ENCODE assay signal across 1 cellular context in genomic region chr7:29574659-29575058, GRCh38.
TF ChIP-seq lines count a peak whose summit lies in the region.

No MANE protein-coding gene starts in this region.

TF ChIP-seq in GM23338, 12 proteins besides CTCF, POLR2A, EP300 and RAD21 (continued from another document):
- TF ChIP-seq, protein P1, sequence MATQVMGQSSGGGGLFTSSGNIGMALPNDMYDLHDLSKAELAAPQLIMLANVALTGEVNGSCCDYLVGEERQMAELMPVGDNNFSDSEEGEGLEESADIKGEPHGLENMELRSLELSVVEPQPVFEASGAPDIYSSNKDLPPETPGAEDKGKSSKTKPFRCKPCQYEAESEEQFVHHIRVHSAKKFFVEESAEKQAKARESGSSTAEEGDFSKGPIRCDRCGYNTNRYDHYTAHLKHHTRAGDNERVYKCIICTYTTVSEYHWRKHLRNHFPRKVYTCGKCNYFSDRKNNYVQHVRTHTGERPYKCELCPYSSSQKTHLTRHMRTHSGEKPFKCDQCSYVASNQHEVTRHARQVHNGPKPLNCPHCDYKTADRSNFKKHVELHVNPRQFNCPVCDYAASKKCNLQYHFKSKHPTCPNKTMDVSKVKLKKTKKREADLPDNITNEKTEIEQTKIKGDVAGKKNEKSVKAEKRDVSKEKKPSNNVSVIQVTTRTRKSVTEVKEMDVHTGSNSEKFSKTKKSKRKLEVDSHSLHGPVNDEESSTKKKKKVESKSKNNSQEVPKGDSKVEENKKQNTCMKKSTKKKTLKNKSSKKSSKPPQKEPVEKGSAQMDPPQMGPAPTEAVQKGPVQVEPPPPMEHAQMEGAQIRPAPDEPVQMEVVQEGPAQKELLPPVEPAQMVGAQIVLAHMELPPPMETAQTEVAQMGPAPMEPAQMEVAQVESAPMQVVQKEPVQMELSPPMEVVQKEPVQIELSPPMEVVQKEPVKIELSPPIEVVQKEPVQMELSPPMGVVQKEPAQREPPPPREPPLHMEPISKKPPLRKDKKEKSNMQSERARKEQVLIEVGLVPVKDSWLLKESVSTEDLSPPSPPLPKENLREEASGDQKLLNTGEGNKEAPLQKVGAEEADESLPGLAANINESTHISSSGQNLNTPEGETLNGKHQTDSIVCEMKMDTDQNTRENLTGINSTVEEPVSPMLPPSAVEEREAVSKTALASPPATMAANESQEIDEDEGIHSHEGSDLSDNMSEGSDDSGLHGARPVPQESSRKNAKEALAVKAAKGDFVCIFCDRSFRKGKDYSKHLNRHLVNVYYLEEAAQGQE (IDR thresholded peaks at IDR 0.05; ENCODE audit: unreplicated experiment): no peak
